In the genomic region with DNA sequence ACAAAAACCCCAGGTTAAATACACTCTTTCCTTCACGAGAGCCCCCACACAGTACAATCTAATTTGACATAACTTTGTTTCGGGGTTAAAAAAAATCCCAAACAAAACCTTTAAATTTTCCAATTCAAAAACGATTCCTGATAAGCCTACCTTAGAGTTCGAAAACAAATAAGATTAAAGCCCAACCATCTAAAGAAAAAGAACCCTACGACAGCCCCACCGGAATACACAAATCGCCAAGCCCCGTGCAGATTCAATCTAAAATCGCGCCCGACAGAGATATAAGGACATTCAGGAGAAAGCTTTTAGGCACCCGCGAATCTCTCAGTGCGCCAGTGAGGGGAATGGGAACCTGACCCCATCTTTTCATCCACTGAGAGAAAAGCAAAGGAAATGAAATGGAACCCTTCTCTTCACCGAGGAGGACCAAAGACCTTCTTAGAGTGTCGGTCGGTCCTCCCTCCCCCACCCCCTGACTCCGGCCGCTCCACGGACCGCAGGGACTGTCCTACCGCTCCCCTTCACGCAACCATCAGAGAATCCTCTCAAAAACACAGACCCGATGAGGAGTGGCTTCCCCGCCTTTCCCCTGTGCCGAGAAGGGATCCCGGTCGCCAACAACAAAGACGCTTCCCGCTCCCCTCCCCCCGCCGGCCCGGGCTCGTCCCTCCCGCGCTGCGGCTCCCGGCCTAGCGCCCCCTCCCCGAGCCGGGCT, we compare ENCODE assay signal across 8 cellular contexts. TPM values are rescaled to one million over a fixed set of nuclear protein-coding genes. Genes with fewer than 3 reads are reported as not detected.
DNase-seq lines count a peak whose midpoint lies in the region; ATAC-seq and TF ChIP-seq lines count a peak whose summit lies in the region.

No MANE protein-coding gene starts in this region.

- peak overlapping the region; percentile 68 for H3K27ac Mint-ChIP-seq in CD4-positive, alpha-beta T cell
- peak overlapping the region; percentile 82 for H3K27ac Mint-ChIP-seq in activated B cell treated with CpG ODN at 0.5 μM for 24 hours

- H3K9me3 ChIP-seq in CD4-positive, alpha-beta T cell (ENCODE audit: control insufficient read depth, low read length): no peaks in the 10 kb centered on the region

- no peaks in the 10 kb centered on the region for H3K27me3 ChIP-seq in CD4-positive, alpha-beta T cell (ENCODE audit: control insufficient read depth, insufficient read depth, low read length)

- peaks cover 77% of the 10 kb centered on the region for H3K4me1 Mint-ChIP-seq in CD4-positive, alpha-beta T cell (ENCODE audit: low read depth)
- H3K4me1 Mint-ChIP-seq in activated B cell treated with CpG ODN at 0.5 μM for 24 hours: peaks cover 72% of the 10 kb centered on the region

- H3K27ac ChIP-seq in CD4-positive, alpha-beta T cell (ENCODE audit: low read depth, low read length): peak overlapping the region; percentile 40

- intact Hi-C loops in CD4-positive, alpha-beta T cell (cut with DNase I, micrococcal nuclease): loop anchor here (2.0 to 10.0 kb wide), 7 partner anchors 33 to 1655 kb away; a partner anchor contains a TSS
- intact Hi-C loops in activated B cell treated with CpG ODN at 0.5 μM for 24 hours (cut with micrococcal nuclease): loop anchor here (2.0 to 5.0 kb wide), 5 partner anchors 48 to 1649 kb away; no protein-coding TSS in a partner anchor

- H3K4me3 Mint-ChIP-seq in CD4-positive, alpha-beta T cell: peak overlapping the region; percentile 93
- H3K4me3 Mint-ChIP-seq in activated B cell treated with CpG ODN at 0.5 μM for 24 hours: peak overlapping the region; percentile 100

- H3K36me3 Mint-ChIP-seq in CD4-positive, alpha-beta T cell (ENCODE audit: low read depth): peaks cover 25% of the 10 kb centered on the region
- H3K36me3 Mint-ChIP-seq in activated B cell treated with CpG ODN at 0.5 μM for 24 hours (ENCODE audit: low read depth): peaks cover 26% of the 10 kb centered on the region

- no peak for ATAC-seq in CD4-positive, alpha-beta T cell (ENCODE audit: poor library complexity)
- ATAC-seq in GM21381 (IDR thresholded peaks at IDR 0.05; ENCODE audit: unreplicated experiment): peak; percentile 12
- ATAC-seq in activated B cell treated with CpG ODN at 0.5 μM for 24 hours (ENCODE audit: low read depth): no peak

- H3K4me3 ChIP-seq in LNCaP clone FGC (ENCODE audit: low read depth, low read length): peak overlapping the region; percentile 63

- no peaks in the 10 kb centered on the region for H3K9me3 Mint-ChIP-seq in CD4-positive, alpha-beta T cell
- no peaks in the 10 kb centered on the region for H3K9me3 Mint-ChIP-seq in activated B cell treated with CpG ODN at 0.5 μM for 24 hours

- POLR2A ChIA-PET in CD4-positive, alpha-beta T cell (lab: Charles Lee): interaction anchor here (1.4 to 2.3 kb wide), 5 partner anchors 13 to 1496 kb away, joined by 3 to 29 read pairs (median 21); a partner anchor contains a TSS
- POLR2A ChIA-PET in activated B cell treated with CpG ODN at 0.5 μM for 24 hours (lab: Charles Lee): interaction anchor here (0.6 to 4.3 kb wide), 7 partner anchors 8 to 142 kb away, joined by 3 to 38 read pairs (median 12); a partner anchor contains a TSS

- CTCF ChIA-PET in CD4-positive, alpha-beta T cell (lab: Charles Lee): interaction anchor here (1.5 kb wide), 1 partner anchor 147 kb away, joined by 3 read pairs; no protein-coding TSS in a partner anchor
- CTCF ChIA-PET in activated B cell treated with CpG ODN at 0.5 μM for 24 hours (lab: Charles Lee): no interaction called here

- TF ChIP-seq CTCF in CD4-positive, alpha-beta T cell (IDR thresholded peaks at IDR 0.05): no peak
- TF ChIP-seq CTCF in LNCaP clone FGC (IDR thresholded peaks at IDR 0.05; ENCODE audit: control insufficient read depth, extremely low read depth, insufficient read depth): peak; percentile 23
- TF ChIP-seq CTCF in activated B cell treated with CpG ODN at 0.5 μM for 24 hours (IDR thresholded peaks at IDR 0.05): no peak

- H3K27me3 Mint-ChIP-seq in CD4-positive, alpha-beta T cell: no peaks in the 10 kb centered on the region
- no peaks in the 10 kb centered on the region for H3K27me3 Mint-ChIP-seq in activated B cell treated with CpG ODN at 0.5 μM for 24 hours

- peak in 8 of 10 experiments; percentile 2 to 43 (median 18) for DNase-seq in CD4-positive, alpha-beta T cell
- DNase-seq in LNCaP clone FGC (ENCODE audit: low read depth): no peak
- DNase-seq in activated B cell treated with CpG ODN at 0.5 μM for 24 hours: no peak
- DNase-seq in dermis blood vessel endothelial cell: peak; percentile 61
- peak; percentile 86 for DNase-seq in left kidney (ENCODE audit: low read depth, low spot score)
- DNase-seq in stimulated activated CD4-positive, alpha-beta T cell treated with anti-CD3 and anti-CD28 coated beads, Interleukin-2, amount 100 ng/mL, for 24 hours: peak; percentile 53 to 63
- DNase-seq in DMS79 treated with DMSO at 0.1 percent for 48 hours (lab: John Stamatoyannopoulos, UW): no peak

RNA-seq across cellular contexts. Expression of a gene that starts 0.9 kb away (rescaled TPM):
- total RNA-seq in CD4-positive, alpha-beta T cell: 10 to 100 TPM; 17.9 to 19.1 TPM
- total RNA-seq in activated B cell treated with CpG ODN at 0.5 μM for 24 hours: 17.0 and 18.6 TPM in 2 replicates
- 68.0 and 76.9 TPM in 2 replicates for total RNA-seq in dermis blood vessel endothelial cell

RNA-seq across cellular contexts. Expression of a gene that starts 1.4 kb away (rescaled TPM):
- total RNA-seq in CD4-positive, alpha-beta T cell: 1 to 10 TPM; 3.4 to 3.5 TPM
- total RNA-seq in activated B cell treated with CpG ODN at 0.5 μM for 24 hours (9.5 and 9.8 TPM in 2 replicates), dermis blood vessel endothelial cell (16.6 and 19.1 TPM in 2 replicates)

Comparison
In these comparisons a context has a peak if more than half of its experiments do, and no peak if none do; other contexts are left out.
1. DNase-seq: peak in CD4-positive, alpha-beta T cell (8 of 10), dermis blood vessel endothelial cell (single experiment), left kidney (single experiment) and stimulated activated CD4-positive, alpha-beta T cell treated with anti-CD3 and anti-CD28 coated beads, Interleukin-2, amount 100 ng/mL, for 24 hours (2 of 2); none in LNCaP clone FGC (single experiment), activated B cell treated with CpG ODN at 0.5 μM for 24 hours (single experiment) and DMS79 treated with DMSO at 0.1 percent for 48 hours (single experiment).